32 cellular contexts compared by ENCODE assay signal in genomic region chr1:52667984-52668383, GRCh38. TPM values are rescaled to one million over a fixed set of nuclear protein-coding genes. Genes with fewer than 3 reads are reported as not detected.
"Had no signal": no experiment of that assay in that cellular context is flagged by ENCODE, and none has a peak within 500 bp of the region (broad histone marks: within the 10 kb centered on the region; RNA-seq: fewer than 3 reads in every experiment).

No MANE protein-coding gene starts in this region.

- H3K36me3 ChIP-seq: esophagus muscularis mucosa, heart right ventricle, left lung, neural progenitor cell, right atrium auricular region, thyroid gland, upper lobe of left lung had no signal

- DNase-seq: dermis blood vessel endothelial cell; effector memory CD4-positive, alpha-beta T cell; foreskin melanocyte; glutamatergic neuron; heart right ventricle; hippocampal formation; left cardiac atrium; left lung; mesenchymal stem cell; mucosa of descending colon; naive thymus-derived CD4-positive, alpha-beta T cell; spleen; stimulated activated CD4-positive, alpha-beta T cell treated with anti-CD3 and anti-CD28 coated beads, Interleukin-4, amount 100 ng/mL, for 4 hours; stimulated activated naive CD4-positive, alpha-beta T cell; stimulated activated naive CD8-positive, alpha-beta T cell treated with anti-CD3 and anti-CD28 coated beads, Interleukin-15, amount 100 ng/mL, for 72 hours; thyroid gland; upper lobe of left lung had no signal

- H3K4me1 Mint-ChIP-seq: stimulated activated naive CD8-positive, alpha-beta T cell treated with anti-CD3 and anti-CD28 coated beads, Interleukin-15, amount 100 ng/mL, for 72 hours had no signal

- H3K36me3 Mint-ChIP-seq: mesothelial cell of epicardium, neural progenitor cell had no signal

- H3K79me2 ChIP-seq: parathyroid adenoma had no signal

- H3K9ac ChIP-seq: neural progenitor cell, parathyroid adenoma had no signal

- H3K4me3 Mint-ChIP-seq: mesothelial cell of epicardium; naive thymus-derived CD4-positive, alpha-beta T cell; nephron; neural progenitor cell; stimulated activated naive CD8-positive, alpha-beta T cell treated with anti-CD3 and anti-CD28 coated beads, Interleukin-15, amount 100 ng/mL, for 72 hours had no signal

- H3K9me3 Mint-ChIP-seq: mesothelial cell of epicardium; naive thymus-derived CD4-positive, alpha-beta T cell; nephron; neural progenitor cell; stimulated activated naive CD8-positive, alpha-beta T cell treated with anti-CD3 and anti-CD28 coated beads, Interleukin-15, amount 100 ng/mL, for 72 hours had no signal

- H2AFZ ChIP-seq: neural progenitor cell, parathyroid adenoma had no signal

- H3K27me3 Mint-ChIP-seq: naive thymus-derived CD4-positive, alpha-beta T cell; progenitor cell of endocrine pancreas; stimulated activated naive CD8-positive, alpha-beta T cell treated with anti-CD3 and anti-CD28 coated beads, Interleukin-15, amount 100 ng/mL, for 72 hours had no signal

- H3K9me3 ChIP-seq: esophagus muscularis mucosa, heart right ventricle, left lung, mucosa of descending colon, right atrium auricular region, spleen, thyroid gland, upper lobe of left lung had no signal

- H3K27ac Mint-ChIP-seq: mesothelial cell of epicardium; nephron; neural progenitor cell; progenitor cell of endocrine pancreas; stimulated activated naive CD8-positive, alpha-beta T cell treated with anti-CD3 and anti-CD28 coated beads, Interleukin-15, amount 100 ng/mL, for 72 hours had no signal

- H3K27me3 ChIP-seq: esophagus muscularis mucosa, heart right ventricle, left lung, neural progenitor cell, right atrium auricular region, spleen, thyroid gland, upper lobe of left lung had no signal

- ATAC-seq: heart right ventricle; left cardiac atrium; left lung; mucosa of descending colon; naive thymus-derived CD4-positive, alpha-beta T cell; stimulated activated naive CD8-positive, alpha-beta T cell treated with anti-CD3 and anti-CD28 coated beads, Interleukin-15, amount 100 ng/mL, for 72 hours had no signal

- H3K4me3 ChIP-seq: coronary artery, esophagus muscularis mucosa, heart right ventricle, left lung, mucosa of descending colon, neural progenitor cell, right atrium auricular region, skin epidermis, spleen, thyroid gland, upper lobe of left lung had no signal

- H3K27ac ChIP-seq: coronary artery, esophagus muscularis mucosa, heart right ventricle, left lung, neural progenitor cell, parathyroid adenoma, right atrium auricular region, skin epidermis, spleen, thyroid gland, upper lobe of left lung had no signal

- H3K4me1 ChIP-seq: heart right ventricle, left lung, parathyroid adenoma, right atrium auricular region, upper lobe of left lung had no signal

- H3K4me2 ChIP-seq: neural progenitor cell had no signal

RNA-seq across cellular contexts. Expression of gene SHISAL2A, which starts 35.0 kb away (rescaled TPM):
- total RNA-seq: dermis blood vessel endothelial cell, endothelial cell of umbilical vein, kidney epithelial cell, lower leg skin, lung microvascular endothelial cell, osteoblast, right atrium auricular region, temporal lobe had no signal
- polyA plus RNA-seq: endothelial cell of umbilical vein had no signal
